In genomic region chr12:44582521-44582920, GRCh38 we compare ENCODE assay signal across 1 cellular context.
TF ChIP-seq lines count a peak whose summit lies in the region.

No MANE protein-coding gene starts in this region.

TF ChIP-seq in GM23338, 12 proteins besides CTCF, POLR2A, EP300 and RAD21 (continued from another document):
- TF ChIP-seq ZNF462 (CRISPR knock-in tag; IDR thresholded peaks at IDR 0.05) = no peak
TF ChIP-seq in GM23338: peak in this region for 0.
